Comparison of ENCODE assay signal across 1 cellular context in genomic region chr7:107439025-107439424, GRCh38.
A peak's percentile ranks its signal among the peaks of the same experiment; 100 is the strongest.
TF ChIP-seq lines count a peak whose summit lies in the region.

No MANE protein-coding gene starts in this region.

TF ChIP-seq in K562, 482 proteins besides CTCF, POLR2A, EP300 and RAD21 (continued from another document):
- TF ChIP-seq, protein P1, sequence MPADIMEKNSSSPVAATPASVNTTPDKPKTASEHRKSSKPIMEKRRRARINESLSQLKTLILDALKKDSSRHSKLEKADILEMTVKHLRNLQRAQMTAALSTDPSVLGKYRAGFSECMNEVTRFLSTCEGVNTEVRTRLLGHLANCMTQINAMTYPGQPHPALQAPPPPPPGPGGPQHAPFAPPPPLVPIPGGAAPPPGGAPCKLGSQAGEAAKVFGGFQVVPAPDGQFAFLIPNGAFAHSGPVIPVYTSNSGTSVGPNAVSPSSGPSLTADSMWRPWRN (IDR thresholded peaks at IDR 0.05; ENCODE audit: low read depth): no peak
- no peak for TF ChIP-seq MTA2 (IDR thresholded peaks at IDR 0.05; ENCODE audit: low read depth)
- TF ChIP-seq CEBPB (tag; IDR thresholded peaks at IDR 0.05): peak; percentile 82
- no peak for TF ChIP-seq ZNF3 (CRISPR knock-in tag; IDR thresholded peaks at IDR 0.05)
- TF ChIP-seq, protein P2, sequence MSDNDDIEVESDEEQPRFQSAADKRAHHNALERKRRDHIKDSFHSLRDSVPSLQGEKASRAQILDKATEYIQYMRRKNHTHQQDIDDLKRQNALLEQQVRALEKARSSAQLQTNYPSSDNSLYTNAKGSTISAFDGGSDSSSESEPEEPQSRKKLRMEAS (CRISPR knock-in tag; IDR thresholded peaks at IDR 0.05): no peak
- TF ChIP-seq THRAP3 (IDR thresholded peaks at IDR 0.05; ENCODE audit: borderline replicate concordance): no peak
- peak in 1 of 2 experiments; percentile 40; a peak in 1 of 4 replicates for TF ChIP-seq TRIM24 (IDR thresholded peaks at IDR 0.05)
- no peak for TF ChIP-seq ZNF146 (CRISPR knock-in tag; IDR thresholded peaks at IDR 0.05; ENCODE audit: unreplicated experiment)
